Comparison of ENCODE assay signal across 10 cellular contexts in the genomic region with DNA sequence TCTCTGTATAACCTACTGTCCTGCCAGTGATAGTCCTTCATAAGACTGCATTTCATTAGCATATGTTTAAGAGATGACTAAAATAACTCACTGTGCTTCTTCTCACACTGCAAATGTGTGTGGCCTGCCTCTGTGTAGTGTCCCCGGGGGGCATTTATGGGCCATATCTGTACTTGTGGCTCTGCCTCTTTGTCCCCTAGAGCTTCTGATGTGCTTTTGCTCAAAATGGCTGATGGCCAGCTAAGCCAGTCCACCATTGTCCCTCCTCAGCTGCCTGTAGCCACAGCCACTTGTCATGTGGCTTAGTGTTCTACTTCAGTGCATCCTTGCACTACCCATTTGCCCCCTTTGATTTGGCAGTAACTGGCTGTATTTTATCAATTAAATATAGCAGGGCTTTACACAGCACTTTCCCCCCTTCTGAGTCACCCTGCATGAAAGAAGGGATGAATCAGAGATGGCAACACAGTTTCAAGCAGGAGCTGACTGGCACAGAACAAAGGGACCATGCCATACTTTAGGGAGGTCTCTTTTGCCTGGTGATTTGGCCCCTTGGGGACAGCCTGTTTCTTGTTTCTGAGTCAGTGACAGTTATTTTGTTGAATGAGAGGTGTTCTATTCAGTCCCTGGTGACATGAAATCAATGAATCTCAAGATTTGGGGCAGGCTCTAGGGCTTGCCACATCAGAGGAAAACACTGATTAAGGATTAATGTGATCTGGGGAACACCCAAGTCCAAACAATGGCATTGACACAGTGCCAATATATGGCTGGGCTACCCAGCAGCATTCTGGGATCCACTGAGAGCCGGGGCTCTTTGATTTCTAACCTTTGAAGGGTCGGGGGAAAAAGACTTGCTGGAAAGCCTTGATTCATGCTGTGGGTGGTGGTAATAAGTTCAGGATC.
DNase-seq lines count a peak whose midpoint lies in the region; ATAC-seq and TF ChIP-seq lines count a peak whose summit lies in the region.
"Had no signal": no experiment of that assay in that cellular context is flagged by ENCODE, and none has a peak within 500 bp of the region (broad histone marks: within the 10 kb centered on the region; RNA-seq: fewer than 3 reads in every experiment).

No MANE protein-coding gene starts in this region.

- peak overlapping the region; percentile 61 for H3K4me2 ChIP-seq in HCT116 (ENCODE audit: low read length)

- H3K9ac ChIP-seq in HCT116 (ENCODE audit: low read length): no peak overlapping the region; the same call in 1 of the 2 replicates

- peaks cover 21% of the 10 kb centered on the region for H3K4me1 Mint-ChIP-seq in chondrocyte (ENCODE audit: low read depth)

- H3K4me3 ChIP-seq in HCT116 (replicated peaks in 1 of 2; ENCODE audit: low read depth in 1 of 2, low read length in 2 of 2) (peak overlapping the region in 1 of 2 experiments; percentile 18; a peak in 1 of 4 replicates), RWPE2 (ENCODE audit: severe bottlenecking) (no peak overlapping the region), right lobe of liver (no peak overlapping the region), uterus (no peak overlapping the region)
- H3K4me3 ChIP-seq: heart left ventricle had no signal

- DNase-seq in AG08395 (ENCODE audit: low spot score) (peak; percentile 63), HCT116 (ENCODE audit: low read depth, low spot score) (peak; percentile 93), RWPE2 (ENCODE audit: low spot score) (no peak), iris pigment epithelial cell (ENCODE audit: low read depth) (peak; percentile 55), chondrocyte (ENCODE audit: low spot score) (no peak), right lobe of liver (no peak), NOMO-1 treated with DMSO at 0.1 percent for 48 hours (lab: John Stamatoyannopoulos, UW; ENCODE audit: unreplicated experiment) (no peak), uterus (no peak)
- DNase-seq: heart left ventricle, NCI-H446 treated with DMSO at 0.1 percent for 48 hours had no signal

- H3K4me1 ChIP-seq in HCT116 (ENCODE audit: control insufficient read depth in 1 of 2, insufficient read depth in 2 of 2, low read length in 2 of 2) (peaks cover 24 to 27% of the 10 kb centered on the region in 2 experiments), RWPE2 (ENCODE audit: insufficient read depth, poor library complexity, severe bottlenecking) (no peaks in the 10 kb centered on the region), right lobe of liver (no peaks in the 10 kb centered on the region), uterus (peaks cover 0 to 6% of the 10 kb centered on the region in 2 donors)

- 83% methylated on average over 2 of the region's 3 CpGs for WGBS in right lobe of liver (ENCODE audit: insufficient coverage, low coverage, low lambda C conversion rate, missing lambda C conversion rate)

- no peaks in the 10 kb centered on the region for H3K27me3 ChIP-seq in HCT116 (ENCODE audit: insufficient read depth, low read length)
- no peaks in the 10 kb centered on the region for H3K27me3 ChIP-seq in RWPE2 (ENCODE audit: insufficient read depth, poor library complexity, severe bottlenecking)
- H3K27me3 ChIP-seq in right lobe of liver: no peaks in the 10 kb centered on the region
- no peaks in the 10 kb centered on the region for H3K27me3 ChIP-seq in uterus
- H3K27me3 ChIP-seq: heart left ventricle had no signal

- no TSS peak for BruUV-seq in HCT116 (replicated peaks; lab: Mats Ljungman, UMichigan)

- H3K4me3 Mint-ChIP-seq in chondrocyte (ENCODE audit: unreplicated experiment): no peak overlapping the region

- H3K79me2 ChIP-seq in HCT116 (ENCODE audit: insufficient read depth, low read length): no peaks in the 10 kb centered on the region

- H3K36me3 ChIP-seq in HCT116 (ENCODE audit: control insufficient read depth in 1 of 2, insufficient read depth in 2 of 2, low read length in 2 of 2) (no peaks in the 10 kb centered on the region), RWPE2 (ENCODE audit: low read depth) (no peaks in the 10 kb centered on the region), right lobe of liver (no peaks in the 10 kb centered on the region), uterus (no peaks in the 10 kb centered on the region)
- H3K36me3 ChIP-seq: heart left ventricle had no signal

- H4K20me1 ChIP-seq in HCT116 (ENCODE audit: insufficient read depth): no peaks in the 10 kb centered on the region

- no peaks in the 10 kb centered on the region for H3K9me3 ChIP-seq in HCT116 (ENCODE audit: control insufficient read depth in 1 of 2, insufficient read depth in 1 of 2, low read depth in 1 of 2, low read length in 2 of 2)
- H3K9me3 ChIP-seq in RWPE2 (ENCODE audit: severe bottlenecking): no peaks in the 10 kb centered on the region
- no peaks in the 10 kb centered on the region for H3K9me3 ChIP-seq in right lobe of liver
- no peaks in the 10 kb centered on the region for H3K9me3 ChIP-seq in uterus
- H3K9me3 ChIP-seq: heart left ventricle had no signal

- H3K27ac Mint-ChIP-seq in chondrocyte (ENCODE audit: unreplicated experiment): no peak overlapping the region

- POLR2A ChIA-PET in HCT116 (lab: Charles Lee): no interaction called here

- no peak for TF ChIP-seq POLR2A in HCT116 (IDR thresholded peaks at IDR 0.05; ENCODE audit: borderline replicate concordance, extremely low read depth, insufficient read depth, insufficient read length)
- TF ChIP-seq POLR2A in right lobe of liver (IDR thresholded peaks at IDR 0.05): no peak
- TF ChIP-seq POLR2A in uterus (IDR thresholded peaks at IDR 0.05): no peak

- no peaks in the 10 kb centered on the region for H3K36me3 Mint-ChIP-seq in chondrocyte (ENCODE audit: low read depth)

- peak; percentile 87 for ATAC-seq in HCT116
- ATAC-seq in RWPE2 (ENCODE audit: low read depth): peak; percentile 94
- no peak for ATAC-seq in right lobe of liver

- H3K27ac ChIP-seq in HCT116 (ENCODE audit: low read depth, low read length) (peak overlapping the region; percentile 68), RWPE2 (ENCODE audit: poor library complexity, severe bottlenecking) (no peak overlapping the region), right lobe of liver (no peak overlapping the region), uterus (peak overlapping the region in 1 of 2 donors; percentile 40)
- H3K27ac ChIP-seq: heart left ventricle had no signal

- intact Hi-C loops in HCT116 (cut with micrococcal nuclease): no loop called here
- intact Hi-C loops in right lobe of liver (cut with DNase I): no loop called here
- intact Hi-C loops in uterus (cut with DNase I; ENCODE audit: low total_unique reads): no loop called here

- H3K9me2 ChIP-seq in HCT116 (ENCODE audit: insufficient read depth): no peaks in the 10 kb centered on the region

- no peaks in the 10 kb centered on the region for H3K9me3 Mint-ChIP-seq in chondrocyte (ENCODE audit: low read depth)

- H2AFZ ChIP-seq in HCT116 (ENCODE audit: low read depth, low read length, poor library complexity, severe bottlenecking): peak overlapping the region; percentile 18

- no peaks in the 10 kb centered on the region for H3K27me3 Mint-ChIP-seq in chondrocyte (ENCODE audit: low read depth)

- CTCF ChIA-PET in HCT116 (lab: Charles Lee): no interaction called here

- RAD21 ChIA-PET in HCT116 (lab: Charles Lee; ENCODE audit: low non-redundant PET in 1 of 2, low total read pairs in 2 of 2, uncharacterized antibody in 2 of 2, unreplicated experiment in 2 of 2): no interaction called here

- TF ChIP-seq CTCF in HCT116 (IDR thresholded peaks at IDR 0.05 in 2 of 3, conservative IDR thresholded peaks at IDR 0.05 in 1 of 3; ENCODE audit: borderline replicate concordance in 1 of 3, insufficient read depth in 1 of 3, low read depth in 2 of 3, low read length in 2 of 3) (no peak), RWPE2 (IDR thresholded peaks at IDR 0.05; ENCODE audit: poor library complexity, severe bottlenecking) (no peak), chondrocyte (IDR thresholded peaks at IDR 0.05) (no peak), right lobe of liver (IDR thresholded peaks at IDR 0.05) (no peak), uterus (IDR thresholded peaks at IDR 0.05) (no peak)

- TF ChIP-seq RAD21 in HCT116 (IDR thresholded peaks at IDR 0.05; ENCODE audit: low read depth): peak; percentile 12; the same call in 1 of the 2 replicates

TF ChIP-seq in HCT116, 20 proteins besides CTCF, POLR2A, EP300 and RAD21 (continues in another document):
- TF ChIP-seq SP1 (IDR thresholded peaks at IDR 0.05; ENCODE audit: low read depth) (peak; percentile 63; the same call in 1 of the 2 replicates), EZH2phosphoT487 (IDR thresholded peaks at IDR 0.05; ENCODE audit: borderline replicate concordance) (no peak), FOSL1 (IDR thresholded peaks at IDR 0.05; ENCODE audit: low read depth) (peak; percentile 88), EZH2 (IDR thresholded peaks at IDR 0.05) (no peak), EGR1 (IDR thresholded peaks at IDR 0.05; ENCODE audit: low read depth) (0 out of 2 replicates have a peak, but pooled peaks have one; percentile 26)
- TF ChIP-seq, protein P1, sequence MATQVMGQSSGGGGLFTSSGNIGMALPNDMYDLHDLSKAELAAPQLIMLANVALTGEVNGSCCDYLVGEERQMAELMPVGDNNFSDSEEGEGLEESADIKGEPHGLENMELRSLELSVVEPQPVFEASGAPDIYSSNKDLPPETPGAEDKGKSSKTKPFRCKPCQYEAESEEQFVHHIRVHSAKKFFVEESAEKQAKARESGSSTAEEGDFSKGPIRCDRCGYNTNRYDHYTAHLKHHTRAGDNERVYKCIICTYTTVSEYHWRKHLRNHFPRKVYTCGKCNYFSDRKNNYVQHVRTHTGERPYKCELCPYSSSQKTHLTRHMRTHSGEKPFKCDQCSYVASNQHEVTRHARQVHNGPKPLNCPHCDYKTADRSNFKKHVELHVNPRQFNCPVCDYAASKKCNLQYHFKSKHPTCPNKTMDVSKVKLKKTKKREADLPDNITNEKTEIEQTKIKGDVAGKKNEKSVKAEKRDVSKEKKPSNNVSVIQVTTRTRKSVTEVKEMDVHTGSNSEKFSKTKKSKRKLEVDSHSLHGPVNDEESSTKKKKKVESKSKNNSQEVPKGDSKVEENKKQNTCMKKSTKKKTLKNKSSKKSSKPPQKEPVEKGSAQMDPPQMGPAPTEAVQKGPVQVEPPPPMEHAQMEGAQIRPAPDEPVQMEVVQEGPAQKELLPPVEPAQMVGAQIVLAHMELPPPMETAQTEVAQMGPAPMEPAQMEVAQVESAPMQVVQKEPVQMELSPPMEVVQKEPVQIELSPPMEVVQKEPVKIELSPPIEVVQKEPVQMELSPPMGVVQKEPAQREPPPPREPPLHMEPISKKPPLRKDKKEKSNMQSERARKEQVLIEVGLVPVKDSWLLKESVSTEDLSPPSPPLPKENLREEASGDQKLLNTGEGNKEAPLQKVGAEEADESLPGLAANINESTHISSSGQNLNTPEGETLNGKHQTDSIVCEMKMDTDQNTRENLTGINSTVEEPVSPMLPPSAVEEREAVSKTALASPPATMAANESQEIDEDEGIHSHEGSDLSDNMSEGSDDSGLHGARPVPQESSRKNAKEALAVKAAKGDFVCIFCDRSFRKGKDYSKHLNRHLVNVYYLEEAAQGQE (IDR thresholded peaks at IDR 0.05; ENCODE audit: low read depth): no peak
- TF ChIP-seq, protein P2, sequence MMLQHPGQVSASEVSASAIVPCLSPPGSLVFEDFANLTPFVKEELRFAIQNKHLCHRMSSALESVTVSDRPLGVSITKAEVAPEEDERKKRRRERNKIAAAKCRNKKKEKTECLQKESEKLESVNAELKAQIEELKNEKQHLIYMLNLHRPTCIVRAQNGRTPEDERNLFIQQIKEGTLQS (IDR thresholded peaks at IDR 0.05): no peak

Comparison
In these comparisons a context has a peak if more than half of its experiments do, and no peak if none do; other contexts are left out.
1. DNase-seq: peak in AG08395 (single experiment), HCT116 (single experiment) and iris pigment epithelial cell (single experiment); none in RWPE2 (single experiment), chondrocyte (single experiment), right lobe of liver (0 of 3), NOMO-1 treated with DMSO at 0.1 percent for 48 hours (single experiment) and uterus (0 of 2).
2. ATAC-seq: peak in HCT116 (single experiment) and RWPE2 (single experiment); none in right lobe of liver (0 of 4).